27 cellular contexts compared by ENCODE assay signal in genomic region chr15:35120173-35120572, GRCh38. TPM values are rescaled to one million over a fixed set of nuclear protein-coding genes. Genes with fewer than 3 reads are reported as not detected.
DNase-seq lines count a peak whose midpoint lies in the region; ATAC-seq, FAIRE-seq and TF ChIP-seq lines count a peak whose summit lies in the region.
"Had no signal": no experiment of that assay in that cellular context is flagged by ENCODE, and none has a peak within 500 bp of the region (broad histone marks: within the 10 kb centered on the region; RNA-seq: fewer than 3 reads in every experiment).

No MANE protein-coding gene starts in this region.

- TF ChIP-seq POLR2A in right lobe of liver (IDR thresholded peaks at IDR 0.05): no peak

- intact Hi-C loops in right lobe of liver (cut with DNase I): no loop called here

- DNase-seq in HuH-7.5 (ENCODE audit: low spot score) (peak; percentile 24), left lobe of liver (ENCODE audit: low spot score) (no peak), right lobe of liver (no peak), small intestine (peak; percentile 3), LoVo (ENCODE audit: low spot score) (no peak), GM20000 (ENCODE audit: low spot score) (no peak)
- DNase-seq in activated CD4-positive, alpha-beta T cell treated with anti-CD3 and anti-CD28 coated beads, Interleukin-2, amount 50 U/mL, for 48 hours: no peak
- DNase-seq: ACHN; AML-193; BE2C; Calu3; CD4-positive, alpha-beta memory T cell; COR-L47; DMS53; DMS79 treated with DMSO at 0.1 percent for 48 hours; GF-D8; GM23248; H7; HCEC 1CT had no signal

- H3K4me3 ChIP-seq in right lobe of liver (no peak overlapping the region), small intestine (ENCODE audit: low read depth in 1 of 2, low read length in 2 of 2) (no peak overlapping the region)
- H3K4me3 ChIP-seq: A549; BLaER1 treated with 17β-estradiol and CSF1 and Interleukin-3, amounts not matched to agents 10 nM and 100 nM; GM23248 had no signal

- peak overlapping the region in 1 of 3 donors; percentile 68 for H3K27ac ChIP-seq in right lobe of liver
- H3K27ac ChIP-seq in small intestine (ENCODE audit: low read depth in 1 of 2, low read length in 1 of 2): no peak overlapping the region
- H3K27ac ChIP-seq: 22Rv1; A549; BLaER1 treated with 17β-estradiol and CSF1 and Interleukin-3, amounts not matched to agents 10 nM and 100 nM; GM23248 had no signal

- no peak for FAIRE-seq in small intestine (lab: Jason Lieb, UNC)
- FAIRE-seq: A549, GM12891, GM18507, H1 had no signal

- no peak for TF ChIP-seq CTCF in right lobe of liver (IDR thresholded peaks at IDR 0.05)
- no peak for TF ChIP-seq CTCF in GM20000 (IDR thresholded peaks at IDR 0.05; ENCODE audit: extremely low read depth, missing control alignments)

- no peaks in the 10 kb centered on the region for H3K27me3 ChIP-seq in right lobe of liver
- H3K27me3 ChIP-seq in small intestine (ENCODE audit: control insufficient read depth in 2 of 2, insufficient read depth in 2 of 2, low read length in 2 of 2): no peaks in the 10 kb centered on the region
- H3K27me3 ChIP-seq: BE2C; BLaER1 treated with 17β-estradiol and CSF1 and Interleukin-3, amounts not matched to agents 10 nM and 100 nM had no signal

- ATAC-seq in left lobe of liver: peak; percentile 37
- ATAC-seq in right lobe of liver: peak; percentile 24 to 70 (median 50)
- ATAC-seq: A549 had no signal

- H3K36me3 ChIP-seq in right lobe of liver (no peaks in the 10 kb centered on the region), small intestine (ENCODE audit: control insufficient read depth in 2 of 2, insufficient read depth in 2 of 2, low read length in 2 of 2) (no peaks in the 10 kb centered on the region)
- H3K36me3 ChIP-seq: BE2C; BLaER1 treated with 17β-estradiol and CSF1 and Interleukin-3, amounts not matched to agents 10 nM and 100 nM had no signal

- peaks cover 0 to 39% (median 19%) of the 10 kb centered on the region in 4 donors for H3K4me1 ChIP-seq in right lobe of liver
- H3K4me1 ChIP-seq in small intestine (ENCODE audit: control insufficient read depth in 2 of 2, insufficient read depth in 1 of 2, low read depth in 1 of 2, low read length in 1 of 2): no peaks in the 10 kb centered on the region
- H3K4me1 ChIP-seq: A549; BLaER1 treated with 17β-estradiol and CSF1 and Interleukin-3, amounts not matched to agents 10 nM and 100 nM had no signal

- WGBS in right lobe of liver (ENCODE audit: insufficient coverage, low coverage, low lambda C conversion rate, missing lambda C conversion rate): 42% methylated on average over 6 of the region's 6 CpGs
- 58 to 81% (median 69%) methylated on average over 6 of the region's 6 CpGs for WGBS in small intestine, 3 donors

- H3K9me3 ChIP-seq in right lobe of liver (no peaks in the 10 kb centered on the region), small intestine (ENCODE audit: control insufficient read depth, low read depth) (no peaks in the 10 kb centered on the region)
- H3K9me3 ChIP-seq: A549, BE2C had no signal

RNA-seq across cellular contexts. Expression of gene NANOGP8, which starts 35.1 kb away (rescaled TPM):
- 0.45 TPM for total RNA-seq in left lobe of liver
- under 1 TPM in 2 of 6 experiments, not detected in 4; 0.31 to 0.62 TPM for total RNA-seq in right lobe of liver
- polyA plus RNA-seq in small intestine: not detected
- total RNA-seq: Calu3; CD4-positive, alpha-beta memory T cell; Daoy; G401; GM23248 had no signal
- polyA plus RNA-seq: A549; CD4-positive, alpha-beta memory T cell; GM23248 had no signal

Comparison
In these comparisons a context has a peak if more than half of its experiments do, and no peak if none do; other contexts are left out.
1. DNase-seq: peak in HuH-7.5 (single experiment) and small intestine (single experiment); none in left lobe of liver (single experiment), right lobe of liver (0 of 3), LoVo (single experiment), activated CD4-positive, alpha-beta T cell treated with anti-CD3 and anti-CD28 coated beads, Interleukin-2, amount 50 U/mL, for 48 hours (0 of 2) and GM20000 (single experiment).